ENCODE assay signal across 8 cellular contexts in genomic region chr2:73828818-73829570, GRCh38. TPM values are rescaled to one million over a fixed set of nuclear protein-coding genes. Genes with fewer than 3 reads are reported as not detected.
DNase-seq lines count a peak whose midpoint lies in the region; ATAC-seq and TF ChIP-seq lines count a peak whose summit lies in the region.

TSS of gene STAMBP (plus strand) at chr2:73828961. CDS start at chr2:73830857, 1,896 bp downstream.

- DNase-seq in NCI-H774 (lab: John Stamatoyannopoulos, UW) (peak; percentile 96), left lobe of liver (ENCODE audit: low spot score) (peak; percentile 96)
- DNase-seq in activated CD4-positive, alpha-beta T cell treated with anti-CD3 and anti-CD28 coated beads, Interleukin-2, amount 50 U/mL, for 4 hours = peak; percentile 86 to 87
- peak; percentile 84 for DNase-seq in stimulated activated CD4-positive, alpha-beta T cell treated with anti-CD3 and anti-CD28 coated beads, Interleukin-2, amount 100 ng/mL, for 4 hours (ENCODE audit: low read depth)

- H3K27ac ChIP-seq in C4-2B = peak within 1 kb of the TSS; percentile 98

- intact Hi-C loops in dendritic cell treated with granulocyte-macrophage colony-stimulating factor and Interleukin-4, amounts not matched to agents 40 ng/mL and 50 ng/mL, for 4 days (cut with micrococcal nuclease) = no loop called here

- peak within 1 kb of the TSS; percentile 97 for H3K4me3 Mint-ChIP-seq in dendritic cell treated with granulocyte-macrophage colony-stimulating factor and Interleukin-4, amounts not matched to agents 40 ng/mL and 50 ng/mL, for 4 days

- no peaks in the 10 kb centered on the region for H3K27me3 Mint-ChIP-seq in dendritic cell treated with granulocyte-macrophage colony-stimulating factor and Interleukin-4, amounts not matched to agents 40 ng/mL and 50 ng/mL, for 4 days

- peaks cover 29% of the 10 kb centered on the region for H3K4me1 Mint-ChIP-seq in dendritic cell treated with granulocyte-macrophage colony-stimulating factor and Interleukin-4, amounts not matched to agents 40 ng/mL and 50 ng/mL, for 4 days (ENCODE audit: low read depth)

- TF ChIP-seq CTCF in C4-2B (conservative IDR thresholded peaks at IDR 0.05) = no peak; the same call in 1 of the 2 replicates

- H3K36me3 Mint-ChIP-seq in dendritic cell treated with granulocyte-macrophage colony-stimulating factor and Interleukin-4, amounts not matched to agents 40 ng/mL and 50 ng/mL, for 4 days (ENCODE audit: low read depth) = peaks cover 33% of the 10 kb centered on the region

- H3K27ac Mint-ChIP-seq in dendritic cell treated with granulocyte-macrophage colony-stimulating factor and Interleukin-4, amounts not matched to agents 40 ng/mL and 50 ng/mL, for 4 days = peak within 1 kb of the TSS; percentile 97

- H3K9me3 Mint-ChIP-seq in dendritic cell treated with granulocyte-macrophage colony-stimulating factor and Interleukin-4, amounts not matched to agents 40 ng/mL and 50 ng/mL, for 4 days = peaks cover 9% of the 10 kb centered on the region

- ATAC-seq in GM19395 (IDR thresholded peaks at IDR 0.05; ENCODE audit: unreplicated experiment) = peak; percentile 82
- ATAC-seq in HG03565 (IDR thresholded peaks at IDR 0.05; ENCODE audit: unreplicated experiment) = peak; percentile 65
- ATAC-seq in left lobe of liver = peak; percentile 99

RNA-seq across cellular contexts. Expression of gene STAMBP, which starts in this region (rescaled TPM):
- total RNA-seq in left lobe of liver = 13.3 TPM

Comparison
In these comparisons a context has a peak if more than half of its experiments do, and no peak if none do; other contexts are left out.
1. Peak in every context shown above with its lines: DNase-seq, ATAC-seq and H3K27ac ChIP-seq.